ENCODE assay signal across 11 cellular contexts in genomic region chr22:19875061-19875530, GRCh38. TPM values are rescaled to one million over a fixed set of nuclear protein-coding genes. Genes with fewer than 3 reads are reported as not detected.
A peak's percentile ranks its signal among the peaks of the same experiment; 100 is the strongest.
DNase-seq lines count a peak whose midpoint lies in the region; ATAC-seq and TF ChIP-seq lines count a peak whose summit lies in the region.
"Had no signal": no experiment of that assay in that cellular context is flagged by ENCODE, and none has a peak within 500 bp of the region (broad histone marks: within the 10 kb centered on the region; RNA-seq: fewer than 3 reads in every experiment).

No MANE protein-coding gene starts in this region.

- no peak overlapping the region for H3K18ac ChIP-seq in H9 (ENCODE audit: insufficient read length, low read depth, low read length)

- no peak overlapping the region for H3K4me2 ChIP-seq in H9 (ENCODE audit: insufficient read depth, insufficient read length, low read length)

- H3K27ac ChIP-seq in 22Rv1 = 0 out of 2 replicates have a peak overlapping the region, but pooled peaks have one; percentile 12
- no peak overlapping the region for H3K27ac ChIP-seq in H9 (ENCODE audit: insufficient read length, low read depth, low read length)
- no peak overlapping the region for H3K27ac ChIP-seq in coronary artery
- H3K27ac ChIP-seq: C4-2B had no signal

- H4K20me1 ChIP-seq in H9 (ENCODE audit: control insufficient read depth, insufficient read depth, insufficient read length) = no peaks in the 10 kb centered on the region

- H4K91ac ChIP-seq in H9 (ENCODE audit: insufficient read length, low read depth, low read length) = no peak overlapping the region

- H3T11ph ChIP-seq in H9 (ENCODE audit: low read length) = no peak overlapping the region

- no peak overlapping the region for H3K4ac ChIP-seq in H9 (ENCODE audit: low read depth, low read length)

- H2BK120ac ChIP-seq in H9 (ENCODE audit: low read depth, low read length, poor library complexity, severe bottlenecking) = no peak overlapping the region

- H3K23ac ChIP-seq in H9 (ENCODE audit: insufficient read length, low read depth, low read length) = no peak overlapping the region

- no peaks in the 10 kb centered on the region for H3K9me3 Mint-ChIP-seq in H9
- H3K9me3 Mint-ChIP-seq: neural crest cell had no signal

- no peak overlapping the region for H3K27ac Mint-ChIP-seq in H9

- H3K36me3 Mint-ChIP-seq in H9 (ENCODE audit: insufficient read depth in 1 of 3, low read depth in 3 of 3) = no peaks in the 10 kb centered on the region

- no peak overlapping the region for H2BK5ac ChIP-seq in H9 (ENCODE audit: insufficient read length, low read length)

- TF ChIP-seq CTCF in 22Rv1 (IDR thresholded peaks at IDR 0.05) = no peak
- TF ChIP-seq CTCF in H9 (conservative IDR thresholded peaks at IDR 0.05) = no peak
- no peak for TF ChIP-seq CTCF in coronary artery (IDR thresholded peaks at IDR 0.05)
- no peak for TF ChIP-seq CTCF in omental fat pad (IDR thresholded peaks at IDR 0.05)

- no peaks in the 10 kb centered on the region; the same call in 1 of the 2 replicates for H3K4me1 ChIP-seq in H9 (ENCODE audit: insufficient read depth, low read length)

- H3K9ac ChIP-seq in H9 (ENCODE audit: extremely low read depth, insufficient read length, low read length) = no peak overlapping the region

- ATAC-seq in omental fat pad (ENCODE audit: low FRiP score) (no peak), GM18861 (IDR thresholded peaks at IDR 0.05; ENCODE audit: unreplicated experiment) (no peak), GM18505 (IDR thresholded peaks at IDR 0.05; ENCODE audit: unreplicated experiment) (no peak)

- no peak overlapping the region for H2BK20ac ChIP-seq in H9 (ENCODE audit: low read depth, low read length, poor library complexity, severe bottlenecking)

- H3K14ac ChIP-seq in H9 (ENCODE audit: insufficient read depth, low read length) = no peak overlapping the region

- no peak overlapping the region for H3K56ac ChIP-seq in H9 (ENCODE audit: insufficient read length, low read depth, low read length)

- no peak overlapping the region for H3K4me3 Mint-ChIP-seq in H9
- H3K4me3 Mint-ChIP-seq: neural crest cell had no signal

- no peaks in the 10 kb centered on the region for H3K9me3 ChIP-seq in H9 (ENCODE audit: control insufficient read depth, low read depth, low read length)

- no peak overlapping the region for H2BK12ac ChIP-seq in H9 (ENCODE audit: insufficient read length, low read depth, low read length)

- no peak for TF ChIP-seq POLR2A in GM18505 (IDR thresholded peaks at IDR 0.05; ENCODE audit: borderline replicate concordance, extremely low read depth, insufficient read depth, insufficient read length)

- no peak overlapping the region for H2AK5ac ChIP-seq in H9 (ENCODE audit: insufficient read length, low read length)

- H2BK15ac ChIP-seq in H9 (ENCODE audit: low read depth, low read length) = no peak overlapping the region

- peak; percentile 26 for DNase-seq in H9
- DNase-seq in coronary artery (ENCODE audit: low spot score) = peak; percentile 68
- peak; percentile 11 for DNase-seq in omental fat pad (ENCODE audit: low spot score)
- DNase-seq in GM19240 (ENCODE audit: insufficient read length, low spot score) = no peak
- no peak for DNase-seq in 8988T

- H3K27me3 ChIP-seq in H9 (ENCODE audit: insufficient read depth, low read length) = no peaks in the 10 kb centered on the region
- H3K27me3 ChIP-seq: dorsolateral prefrontal cortex had no signal

- H3K4me3 ChIP-seq in coronary artery = no peak overlapping the region
- H3K4me3 ChIP-seq: dorsolateral prefrontal cortex had no signal

- H4K8ac ChIP-seq in H9 (replicated peaks; ENCODE audit: insufficient read length, low read depth, low read length) = no peak overlapping the region

- H2AFZ ChIP-seq in H9 (ENCODE audit: low read length) = no peak overlapping the region

- no peaks in the 10 kb centered on the region for H3K79me1 ChIP-seq in H9 (ENCODE audit: insufficient read depth, low read depth, low read length, poor library complexity, severe bottlenecking)

- H4K5ac ChIP-seq in H9 (ENCODE audit: insufficient read length, low read depth, low read length) = no peak overlapping the region

- no peaks in the 10 kb centered on the region for H3K23me2 ChIP-seq in H9 (ENCODE audit: insufficient read length, low read depth, low read length, poor library complexity, severe bottlenecking)

- no CpG with 5 or more reads among the region's 12 CpGs for WGBS in H9 (ENCODE audit: extremely low coverage, insufficient read length, low lambda C conversion rate)

- no peaks in the 10 kb centered on the region for H3K27me3 Mint-ChIP-seq in H9 (ENCODE audit: low read depth)

- no peaks in the 10 kb centered on the region; the same call in 1 of the 2 replicates for H3K79me2 ChIP-seq in H9 (ENCODE audit: insufficient read depth, low read length)

- H3K4me1 Mint-ChIP-seq in H9 = peaks cover 7 to 10% of the 10 kb centered on the region in 2 experiments

RNA-seq across cellular contexts. Expression of gene GNB1L, which starts 20.4 kb away (rescaled TPM):
- total RNA-seq in H9 (2021) = 22.4 and 22.9 TPM in 2 replicates
- 1 to 10 TPM; 4.3 to 7.6 (median 6.1) TPM for total RNA-seq in omental fat pad

RNA-seq across cellular contexts. Expression of gene RTL10, which starts 20.4 kb away (rescaled TPM):
- total RNA-seq in H9 (2021) (24.0 and 24.4 TPM in 2 replicates), omental fat pad (10 to 100 TPM in 3 of 4 donors, 1 to 10 TPM in 1; 7.6 to 12.6 (median 10.4) TPM)

Comparison
In these comparisons a context has a peak if more than half of its experiments do, and no peak if none do; other contexts are left out.
1. DNase-seq: peak in H9 (single experiment), coronary artery (single experiment) and omental fat pad (single experiment); none in GM19240 (single experiment) and 8988T (single experiment).